1 cellular context compared by ENCODE assay signal in genomic region chr19:6535558-6536137, GRCh38.
TF ChIP-seq lines count a peak whose summit lies in the region.

No MANE protein-coding gene starts in this region.

TF ChIP-seq in HCT116, 20 proteins besides CTCF, POLR2A, EP300 and RAD21:
- TF ChIP-seq SP1 (IDR thresholded peaks at IDR 0.05; ENCODE audit: low read depth) (no peak), TCF7L2 (IDR thresholded peaks at IDR 0.05; ENCODE audit: borderline replicate concordance, extremely low read depth, insufficient read depth, insufficient read length) (no peak), EGR1 (IDR thresholded peaks at IDR 0.05; ENCODE audit: low read depth) (no peak), EZH2phosphoT487 (IDR thresholded peaks at IDR 0.05; ENCODE audit: borderline replicate concordance) (no peak), ZFX (IDR thresholded peaks at IDR 0.05) (no peak), POLR2AphosphoS5 (IDR thresholded peaks at IDR 0.05; ENCODE audit: low read depth, low read length) (no peak), CEBPB (IDR thresholded peaks at IDR 0.05; ENCODE audit: low read depth) (no peak), ZNF274 (IDR thresholded peaks at IDR 0.05; ENCODE audit: low read depth, low read length) (no peak), SIN3A (IDR thresholded peaks at IDR 0.05; ENCODE audit: low read depth) (no peak)
- TF ChIP-seq, protein P1, sequence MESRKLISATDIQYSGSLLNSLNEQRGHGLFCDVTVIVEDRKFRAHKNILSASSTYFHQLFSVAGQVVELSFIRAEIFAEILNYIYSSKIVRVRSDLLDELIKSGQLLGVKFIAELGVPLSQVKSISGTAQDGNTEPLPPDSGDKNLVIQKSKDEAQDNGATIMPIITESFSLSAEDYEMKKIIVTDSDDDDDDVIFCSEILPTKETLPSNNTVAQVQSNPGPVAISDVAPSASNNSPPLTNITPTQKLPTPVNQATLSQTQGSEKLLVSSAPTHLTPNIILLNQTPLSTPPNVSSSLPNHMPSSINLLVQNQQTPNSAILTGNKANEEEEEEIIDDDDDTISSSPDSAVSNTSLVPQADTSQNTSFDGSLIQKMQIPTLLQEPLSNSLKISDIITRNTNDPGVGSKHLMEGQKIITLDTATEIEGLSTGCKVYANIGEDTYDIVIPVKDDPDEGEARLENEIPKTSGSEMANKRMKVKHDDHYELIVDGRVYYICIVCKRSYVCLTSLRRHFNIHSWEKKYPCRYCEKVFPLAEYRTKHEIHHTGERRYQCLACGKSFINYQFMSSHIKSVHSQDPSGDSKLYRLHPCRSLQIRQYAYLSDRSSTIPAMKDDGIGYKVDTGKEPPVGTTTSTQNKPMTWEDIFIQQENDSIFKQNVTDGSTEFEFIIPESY (IDR thresholded peaks at IDR 0.05; ENCODE audit: extremely low read depth, insufficient replicate concordance, low read length) = no peak
